ENCODE assay signal across 1 cellular context in the genomic region with DNA sequence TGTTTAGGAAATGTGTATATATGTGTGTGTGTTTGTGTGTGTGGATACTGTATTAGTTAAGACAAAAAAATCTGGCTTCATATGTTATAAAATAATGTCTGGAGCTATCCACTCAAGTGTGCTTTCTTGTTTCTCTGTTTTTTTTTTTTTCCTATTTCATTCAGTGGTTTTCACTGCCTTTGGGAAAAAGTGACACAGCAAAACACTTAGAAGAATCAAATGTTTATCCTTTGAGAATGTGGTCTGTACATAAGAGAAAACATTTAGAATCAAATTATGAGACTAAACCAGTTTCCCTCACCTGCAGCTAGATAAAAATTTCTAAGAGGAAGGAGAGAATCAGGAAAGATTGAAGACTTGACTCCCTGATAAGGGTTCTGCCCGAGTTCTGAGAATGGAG.
TF ChIP-seq lines count a peak whose summit lies in the region.

No MANE protein-coding gene starts in this region.

TF ChIP-seq in HepG2, 621 proteins besides CTCF, POLR2A, EP300 and RAD21:
- TF ChIP-seq KLF16 (CRISPR knock-in tag; IDR thresholded peaks at IDR 0.05) (no peak), ZNF605 (CRISPR knock-in tag; IDR thresholded peaks at IDR 0.05) (no peak), JARID2 (CRISPR knock-in tag; IDR thresholded peaks at IDR 0.05; ENCODE audit: insufficient replicate concordance) (no peak), KDM1A (CRISPR knock-in tag; IDR thresholded peaks at IDR 0.05) (no peak), ZNF556 (CRISPR knock-in tag; IDR thresholded peaks at IDR 0.05; ENCODE audit: borderline replicate concordance) (no peak), ZFP36L2 (CRISPR knock-in tag; IDR thresholded peaks at IDR 0.05) (no peak), STAG1 (CRISPR knock-in tag; IDR thresholded peaks at IDR 0.05) (no peak), ZNF563 (CRISPR knock-in tag; IDR thresholded peaks at IDR 0.05) (no peak), SCMH1 (CRISPR knock-in tag; IDR thresholded peaks at IDR 0.05; ENCODE audit: borderline replicate concordance) (no peak), ZNF883 (CRISPR knock-in tag; IDR thresholded peaks at IDR 0.05; ENCODE audit: not compliant biosample characterization) (no peak), HDAC1 (CRISPR knock-in tag; IDR thresholded peaks at IDR 0.05) (no peak), MXD4 (CRISPR knock-in tag; IDR thresholded peaks at IDR 0.05) (no peak)
- TF ChIP-seq, protein P1, sequence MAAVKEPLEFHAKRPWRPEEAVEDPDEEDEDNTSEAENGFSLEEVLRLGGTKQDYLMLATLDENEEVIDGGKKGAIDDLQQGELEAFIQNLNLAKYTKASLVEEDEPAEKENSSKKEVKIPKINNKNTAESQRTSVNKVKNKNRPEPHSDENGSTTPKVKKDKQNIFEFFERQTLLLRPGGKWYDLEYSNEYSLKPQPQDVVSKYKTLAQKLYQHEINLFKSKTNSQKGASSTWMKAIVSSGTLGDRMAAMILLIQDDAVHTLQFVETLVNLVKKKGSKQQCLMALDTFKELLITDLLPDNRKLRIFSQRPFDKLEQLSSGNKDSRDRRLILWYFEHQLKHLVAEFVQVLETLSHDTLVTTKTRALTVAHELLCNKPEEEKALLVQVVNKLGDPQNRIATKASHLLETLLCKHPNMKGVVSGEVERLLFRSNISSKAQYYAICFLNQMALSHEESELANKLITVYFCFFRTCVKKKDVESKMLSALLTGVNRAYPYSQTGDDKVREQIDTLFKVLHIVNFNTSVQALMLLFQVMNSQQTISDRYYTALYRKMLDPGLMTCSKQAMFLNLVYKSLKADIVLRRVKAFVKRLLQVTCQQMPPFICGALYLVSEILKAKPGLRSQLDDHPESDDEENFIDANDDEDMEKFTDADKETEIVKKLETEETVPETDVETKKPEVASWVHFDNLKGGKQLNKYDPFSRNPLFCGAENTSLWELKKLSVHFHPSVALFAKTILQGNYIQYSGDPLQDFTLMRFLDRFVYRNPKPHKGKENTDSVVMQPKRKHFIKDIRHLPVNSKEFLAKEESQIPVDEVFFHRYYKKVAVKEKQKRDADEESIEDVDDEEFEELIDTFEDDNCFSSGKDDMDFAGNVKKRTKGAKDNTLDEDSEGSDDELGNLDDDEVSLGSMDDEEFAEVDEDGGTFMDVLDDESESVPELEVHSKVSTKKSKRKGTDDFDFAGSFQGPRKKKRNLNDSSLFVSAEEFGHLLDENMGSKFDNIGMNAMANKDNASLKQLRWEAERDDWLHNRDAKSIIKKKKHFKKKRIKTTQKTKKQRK (IDR thresholded peaks at IDR 0.05; ENCODE audit: low read length) = no peak
